ENCODE assay signal across 8 cellular contexts in the genomic region with DNA sequence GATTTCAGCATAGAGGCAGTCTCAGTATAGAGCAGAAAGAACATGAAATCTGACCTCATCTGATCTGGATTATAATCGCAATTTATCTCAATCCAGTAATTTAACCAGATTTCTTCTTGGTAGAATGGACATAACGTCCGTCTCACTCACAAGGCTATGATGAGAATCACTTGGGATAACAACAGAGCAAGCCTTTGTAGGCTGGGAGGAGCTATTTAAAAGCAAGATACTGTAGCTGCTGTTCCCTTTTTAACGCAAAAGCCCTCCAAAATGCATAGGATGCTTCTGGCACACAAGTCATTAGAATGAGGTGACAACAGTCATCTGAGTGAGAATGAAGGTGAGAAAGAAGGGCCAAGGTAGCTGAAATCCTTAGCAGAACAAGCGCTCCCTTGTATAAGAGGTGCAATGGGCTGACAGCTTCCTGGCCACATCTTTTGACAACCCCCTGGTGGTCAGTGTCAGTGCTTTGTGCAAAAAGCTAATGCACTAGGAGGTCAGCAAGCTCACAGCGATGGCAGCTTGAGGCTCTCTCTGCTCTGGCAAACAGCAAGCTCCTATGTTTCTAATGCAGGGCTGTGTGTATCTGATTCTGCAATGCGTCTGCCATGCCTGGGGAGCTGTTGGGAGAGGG. TPM values are rescaled to one million over a fixed set of nuclear protein-coding genes. Genes with fewer than 3 reads are reported as not detected.
A peak's percentile ranks its signal among the peaks of the same experiment; 100 is the strongest.
DNase-seq lines count a peak whose midpoint lies in the region; ATAC-seq and TF ChIP-seq lines count a peak whose summit lies in the region.

No MANE protein-coding gene starts in this region.

- H2AK5ac ChIP-seq in H9 (ENCODE audit: insufficient read length, low read length) = no peak overlapping the region

- H3K36me3 ChIP-seq in kidney epithelial cell (ENCODE audit: control insufficient read depth, insufficient read depth, low read length) = no peaks in the 10 kb centered on the region
- H3K36me3 ChIP-seq in MM.1S (replicated peaks; ENCODE audit: insufficient read depth, low read length) = no peaks in the 10 kb centered on the region

- no CpG with 5 or more reads among the region's 7 CpGs for WGBS in H9 (ENCODE audit: extremely low coverage, insufficient read length, low lambda C conversion rate)

- no peak overlapping the region for H2BK120ac ChIP-seq in H9 (ENCODE audit: low read depth, low read length, poor library complexity, severe bottlenecking)

- H3K18ac ChIP-seq in H9 (ENCODE audit: insufficient read length, low read depth, low read length) = no peak overlapping the region

- H3K79me2 ChIP-seq in H9 (ENCODE audit: insufficient read depth, low read length) (no peaks in the 10 kb centered on the region), MM.1S (ENCODE audit: low read length) (no peaks in the 10 kb centered on the region)

- H4K20me1 ChIP-seq in H9 (ENCODE audit: control insufficient read depth, insufficient read depth, insufficient read length) = no peaks in the 10 kb centered on the region
- H4K20me1 ChIP-seq in MM.1S (ENCODE audit: insufficient read depth, low read length) = no peaks in the 10 kb centered on the region

- DNase-seq in AG08395 (ENCODE audit: low spot score) = peak; percentile 35
- peak; percentile 70 for DNase-seq in H9
- DNase-seq in UCSD-AML1 (lab: John Stamatoyannopoulos, UW; ENCODE audit: unreplicated experiment) = peak; percentile 34
- no peak for DNase-seq in kidney epithelial cell (ENCODE audit: low read depth)
- no peak for DNase-seq in stimulated activated naive B cell treated with anti-CD40 and anti-IgM and Interleukin-4, amounts not matched to agents 10 μg/mL and 1 μg/mL and 100 μg/mL, for 72 hours
- no peak for DNase-seq in MM.1S

- ATAC-seq in stimulated activated naive B cell treated with anti-CD40 and anti-IgM and Interleukin-4, amounts not matched to agents 10 μg/mL and 1 μg/mL and 100 μg/mL, for 72 hours (replicated peaks) = no peak
- no peak for ATAC-seq in GM21447 (IDR thresholded peaks at IDR 0.05; ENCODE audit: unreplicated experiment)
- no peak for ATAC-seq in GM18861 (IDR thresholded peaks at IDR 0.05; ENCODE audit: unreplicated experiment)

- H3K4me3 ChIP-seq in kidney epithelial cell (ENCODE audit: low read depth, low read length) (no peak overlapping the region), MM.1S (ENCODE audit: low read length) (no peak overlapping the region)

- H3K27ac ChIP-seq in H9 (ENCODE audit: insufficient read length, low read depth, low read length) = no peak overlapping the region
- no peak overlapping the region for H3K27ac ChIP-seq in MM.1S (ENCODE audit: low read length)

- H3K4me3 Mint-ChIP-seq in H9 = no peak overlapping the region
- no peak overlapping the region for H3K4me3 Mint-ChIP-seq in stimulated activated naive B cell treated with anti-CD40 and anti-IgM and Interleukin-4, amounts not matched to agents 10 μg/mL and 1 μg/mL and 100 μg/mL, for 72 hours

- peak; percentile 73 for TF ChIP-seq CTCF in H9 (conservative IDR thresholded peaks at IDR 0.05)
- peak; percentile 51 for TF ChIP-seq CTCF in kidney epithelial cell (IDR thresholded peaks at IDR 0.05; ENCODE audit: insufficient read depth, low read length, poor library complexity, severe bottlenecking)
- no peak for TF ChIP-seq CTCF in MM.1S (IDR thresholded peaks at IDR 0.05; ENCODE audit: low read length)

- H3K27me3 ChIP-seq in H9 (ENCODE audit: insufficient read depth, low read length) (no peaks in the 10 kb centered on the region), kidney epithelial cell (ENCODE audit: control insufficient read depth, insufficient read depth, low read length) (no peaks in the 10 kb centered on the region), MM.1S (replicated peaks; ENCODE audit: insufficient read depth, low read length) (no peaks in the 10 kb centered on the region)

- H3K27ac Mint-ChIP-seq in H9 = no peak overlapping the region
- H3K27ac Mint-ChIP-seq in stimulated activated naive B cell treated with anti-CD40 and anti-IgM and Interleukin-4, amounts not matched to agents 10 μg/mL and 1 μg/mL and 100 μg/mL, for 72 hours = no peak overlapping the region

- H3T11ph ChIP-seq in H9 (ENCODE audit: low read length) = no peak overlapping the region

- no peak overlapping the region for H3K9ac ChIP-seq in H9 (ENCODE audit: extremely low read depth, insufficient read length, low read length)
- H3K9ac ChIP-seq in MM.1S (ENCODE audit: low read length) = no peak overlapping the region

- H2BK20ac ChIP-seq in H9 (ENCODE audit: low read depth, low read length, poor library complexity, severe bottlenecking) = no peak overlapping the region

- no peak overlapping the region for H3K4me2 ChIP-seq in H9 (ENCODE audit: insufficient read depth, insufficient read length, low read length)
- no peak overlapping the region for H3K4me2 ChIP-seq in MM.1S (ENCODE audit: low read depth, low read length)

- H4K5ac ChIP-seq in H9 (ENCODE audit: insufficient read length, low read depth, low read length) = no peak overlapping the region

- no peak overlapping the region for H2BK5ac ChIP-seq in H9 (ENCODE audit: insufficient read length, low read length)

- no peaks in the 10 kb centered on the region for H3K9me2 ChIP-seq in MM.1S (replicated peaks; ENCODE audit: insufficient read depth, low read length)

- no peak overlapping the region for H2BK15ac ChIP-seq in H9 (ENCODE audit: low read depth, low read length)

- peaks cover 2% of the 10 kb centered on the region; the same call in 1 of the 2 replicates for H3K27me3 Mint-ChIP-seq in H9 (ENCODE audit: low read depth)
- no peaks in the 10 kb centered on the region for H3K27me3 Mint-ChIP-seq in stimulated activated naive B cell treated with anti-CD40 and anti-IgM and Interleukin-4, amounts not matched to agents 10 μg/mL and 1 μg/mL and 100 μg/mL, for 72 hours

- no peaks in the 10 kb centered on the region for H3K79me1 ChIP-seq in H9 (ENCODE audit: insufficient read depth, low read depth, low read length, poor library complexity, severe bottlenecking)

- no peak overlapping the region for H4K91ac ChIP-seq in H9 (ENCODE audit: insufficient read length, low read depth, low read length)

- H3K14ac ChIP-seq in H9 (ENCODE audit: insufficient read depth, low read length) = no peak overlapping the region

- no peaks in the 10 kb centered on the region for H3F3A ChIP-seq in MM.1S (ENCODE audit: insufficient read depth, low read length)

- H3K23me2 ChIP-seq in H9 (ENCODE audit: insufficient read length, low read depth, low read length, poor library complexity, severe bottlenecking) = no peaks in the 10 kb centered on the region

- H2AFZ ChIP-seq in H9 (ENCODE audit: low read length) = no peak overlapping the region
- no peak overlapping the region for H2AFZ ChIP-seq in MM.1S (ENCODE audit: low read length)

- H4K8ac ChIP-seq in H9 (replicated peaks; ENCODE audit: insufficient read length, low read depth, low read length) = no peak overlapping the region

- H3K9me3 Mint-ChIP-seq in H9 = no peaks in the 10 kb centered on the region
- peaks cover 0 to 6% of the 10 kb centered on the region in 2 donors for H3K9me3 Mint-ChIP-seq in stimulated activated naive B cell treated with anti-CD40 and anti-IgM and Interleukin-4, amounts not matched to agents 10 μg/mL and 1 μg/mL and 100 μg/mL, for 72 hours

- H3K4me1 ChIP-seq in H9 (ENCODE audit: insufficient read depth, low read length) (no peaks in the 10 kb centered on the region), MM.1S (ENCODE audit: low read length) (no peaks in the 10 kb centered on the region)

- no peaks in the 10 kb centered on the region for H3K36me3 Mint-ChIP-seq in H9 (ENCODE audit: insufficient read depth in 1 of 3, low read depth in 3 of 3)
- H3K36me3 Mint-ChIP-seq in stimulated activated naive B cell treated with anti-CD40 and anti-IgM and Interleukin-4, amounts not matched to agents 10 μg/mL and 1 μg/mL and 100 μg/mL, for 72 hours = no peaks in the 10 kb centered on the region

- H2BK12ac ChIP-seq in H9 (ENCODE audit: insufficient read length, low read depth, low read length) = no peak overlapping the region

- H3K4me1 Mint-ChIP-seq in H9 = peaks cover 11 to 12% of the 10 kb centered on the region in 2 experiments
- peaks cover 10 to 17% of the 10 kb centered on the region in 2 donors for H3K4me1 Mint-ChIP-seq in stimulated activated naive B cell treated with anti-CD40 and anti-IgM and Interleukin-4, amounts not matched to agents 10 μg/mL and 1 μg/mL and 100 μg/mL, for 72 hours

- no peaks in the 10 kb centered on the region for H3K9me3 ChIP-seq in H9 (ENCODE audit: control insufficient read depth, low read depth, low read length)
- H3K9me3 ChIP-seq in MM.1S (replicated peaks; ENCODE audit: insufficient read depth, low read length) = no peaks in the 10 kb centered on the region

- H3K4ac ChIP-seq in H9 (ENCODE audit: low read depth, low read length) = no peak overlapping the region

- no peak overlapping the region for H3K23ac ChIP-seq in H9 (ENCODE audit: insufficient read length, low read depth, low read length)

- no peak overlapping the region for H3K56ac ChIP-seq in H9 (ENCODE audit: insufficient read length, low read depth, low read length)

RNA-seq across cellular contexts. Expression of gene METTL24, which starts 16.4 kb away (rescaled TPM):
- total RNA-seq in H9 (2021) (0.35 and 0.61 TPM in 2 replicates), kidney epithelial cell (1.2 and 2.3 TPM in 2 replicates)

Comparison
In these comparisons a context has a peak if more than half of its experiments do, and no peak if none do; other contexts are left out.
1. DNase-seq: peak in AG08395 (single experiment), H9 (single experiment) and UCSD-AML1 (single experiment); none in kidney epithelial cell (single experiment), stimulated activated naive B cell treated with anti-CD40 and anti-IgM and Interleukin-4, amounts not matched to agents 10 μg/mL and 1 μg/mL and 100 μg/mL, for 72 hours (single experiment) and MM.1S (single experiment).